Comparison of ENCODE assay signal across 36 cellular contexts in the genomic region with DNA sequence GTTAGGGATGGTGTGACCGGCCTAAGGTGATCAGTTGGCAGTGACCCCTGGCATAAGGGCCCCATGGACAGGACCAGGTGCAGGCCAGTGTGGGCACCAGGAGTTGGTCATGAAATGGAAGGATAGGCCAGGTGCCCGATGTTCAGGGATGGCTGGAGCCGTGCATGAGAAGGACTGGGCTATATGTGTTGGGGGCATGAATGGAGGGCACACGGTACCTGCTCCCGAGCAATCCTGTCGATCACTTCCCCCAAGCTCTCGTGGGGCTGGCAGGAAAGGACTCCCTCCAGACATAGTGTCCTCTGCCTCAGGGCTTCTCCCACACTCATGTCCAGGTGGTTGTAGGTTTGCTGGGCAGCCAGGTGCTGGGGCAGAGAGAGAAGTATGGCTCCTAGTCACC. TPM values are rescaled to one million over a fixed set of nuclear protein-coding genes. Genes with fewer than 3 reads are reported as not detected.
"Had no signal": no experiment of that assay in that cellular context is flagged by ENCODE, and none has a peak within 500 bp of the region (broad histone marks: within the 10 kb centered on the region; RNA-seq: fewer than 3 reads in every experiment).

No MANE protein-coding gene starts in this region.

- H3K9me3 ChIP-seq: MG63, SJCRH30 had no signal

- ATAC-seq: activated CD8-positive, alpha-beta memory T cell treated with anti-CD3 and anti-CD28 coated beads, Interleukin-2, amount 10 ng/mL, durations not matched to agents 7 days and 5 days; activated T-helper 17 cell treated with anti-CD3 and anti-CD28 coated beads, Interleukin-2, amount 50 U/mL, for 72 hours; Panc1 had no signal

- H3K27ac ChIP-seq: brain microvascular endothelial cell, SJCRH30, SK-N-MC had no signal

- H3K4me3 ChIP-seq: MG63, SJCRH30, SK-N-MC had no signal

- H3K9me3 Mint-ChIP-seq: activated CD4-positive, alpha-beta memory T cell treated with anti-CD3 and anti-CD28 coated beads, Interleukin-2, amount 10 ng/mL, durations not matched to agents 7 days and 5 days; activated naive CD8-positive, alpha-beta T cell treated with anti-CD3 and anti-CD28 coated beads for 36 hours; activated T-helper 17 cell treated with anti-CD3 and anti-CD28 coated beads, Interleukin-2, amount 50 U/mL, for 72 hours had no signal

- H3K36me3 ChIP-seq: brain microvascular endothelial cell, MG63, SJCRH30, WERI-Rb-1 had no signal

- H3K36me3 Mint-ChIP-seq: activated CD8-positive, alpha-beta memory T cell treated with anti-CD3 and anti-CD28 coated beads, Interleukin-2, amount 10 ng/mL, durations not matched to agents 7 days and 5 days; activated naive CD8-positive, alpha-beta T cell treated with anti-CD3 and anti-CD28 coated beads for 36 hours had no signal

- DNase-seq: activated CD4-positive, alpha-beta memory T cell treated with anti-CD3 and anti-CD28 coated beads, Interleukin-2, amount 10 ng/mL, durations not matched to agents 7 days and 5 days; activated CD4-positive, alpha-beta T cell treated with anti-CD3 and anti-CD28 coated beads for 1 hour; activated CD4-positive, alpha-beta T cell treated with anti-CD3 and anti-CD28 coated beads for 48 hours; activated CD4-positive, CD25-positive, alpha-beta regulatory T cell; activated CD8-positive, alpha-beta memory T cell treated with anti-CD3 and anti-CD28 coated beads for 24 hours; activated CD8-positive, alpha-beta memory T cell treated with anti-CD3 and anti-CD28 coated beads, Interleukin-2, amount 10 ng/mL, durations not matched to agents 7 days and 5 days; activated CD8-positive, alpha-beta memory T cell treated with anti-CD3 and anti-CD28 coated beads, Interleukin-2, amount 50 U/mL, for 48 hours; activated effector memory CD4-positive, alpha-beta T cell treated with anti-CD3 and anti-CD28 coated beads, Interleukin-2, amount 50 U/mL, for 16 hours; activated naive CD4-positive, alpha-beta T cell; activated naive CD4-positive, alpha-beta T cell treated with anti-CD3 and anti-CD28 coated beads, Interleukin-2, amount 50 U/mL, for 16 hours; activated naive CD8-positive, alpha-beta T cell treated with anti-CD3 and anti-CD28 coated beads for 36 hours; activated T-cell treated with anti-CD3 and anti-CD28 coated beads, Interleukin-2, amount 50 U/mL, for 48 hours; amniotic stem cell; aorta; brain microvascular endothelial cell; Kasumi-1; KG1; MG63; NCI-H1048; NCI-H1105 treated with DMSO at 0.1 percent for 48 hours; NCI-H1436; NCI-H1694 treated with DMSO at 0.1 percent for 48 hours; NCI-H2029; NCI-H345; NCI-H510A; NCI-H526; SHP77; SJCRH30; T1000; WERI-Rb-1 had no signal

- H3K4me1 Mint-ChIP-seq: activated CD4-positive, alpha-beta memory T cell treated with anti-CD3 and anti-CD28 coated beads, Interleukin-2, amount 10 ng/mL, durations not matched to agents 7 days and 5 days; activated CD8-positive, alpha-beta memory T cell treated with anti-CD3 and anti-CD28 coated beads, Interleukin-2, amount 10 ng/mL, durations not matched to agents 7 days and 5 days; activated naive CD8-positive, alpha-beta T cell treated with anti-CD3 and anti-CD28 coated beads for 36 hours; activated T-helper 17 cell treated with anti-CD3 and anti-CD28 coated beads, Interleukin-2, amount 50 U/mL, for 72 hours had no signal

- H3K27me3 ChIP-seq: MG63, SJCRH30 had no signal

- H3K27ac Mint-ChIP-seq: activated CD4-positive, alpha-beta memory T cell treated with anti-CD3 and anti-CD28 coated beads, Interleukin-2, amount 10 ng/mL, durations not matched to agents 7 days and 5 days; activated CD8-positive, alpha-beta memory T cell treated with anti-CD3 and anti-CD28 coated beads, Interleukin-2, amount 10 ng/mL, durations not matched to agents 7 days and 5 days; activated naive CD8-positive, alpha-beta T cell treated with anti-CD3 and anti-CD28 coated beads for 36 hours; activated T-helper 17 cell treated with anti-CD3 and anti-CD28 coated beads, Interleukin-2, amount 50 U/mL, for 72 hours had no signal

- H3K4me3 Mint-ChIP-seq: activated CD4-positive, alpha-beta memory T cell treated with anti-CD3 and anti-CD28 coated beads, Interleukin-2, amount 10 ng/mL, durations not matched to agents 7 days and 5 days; activated CD8-positive, alpha-beta memory T cell treated with anti-CD3 and anti-CD28 coated beads, Interleukin-2, amount 10 ng/mL, durations not matched to agents 7 days and 5 days; activated naive CD8-positive, alpha-beta T cell treated with anti-CD3 and anti-CD28 coated beads for 36 hours; activated T-helper 17 cell treated with anti-CD3 and anti-CD28 coated beads, Interleukin-2, amount 50 U/mL, for 72 hours had no signal

RNA-seq across cellular contexts. Expression of gene PRKAG3, which starts 7.6 kb away (rescaled TPM):
- total RNA-seq: activated CD4-positive, alpha-beta memory T cell treated with anti-CD3 and anti-CD28 coated beads, Interleukin-2, amount 10 ng/mL, durations not matched to agents 7 days and 5 days; activated CD8-positive, alpha-beta memory T cell treated with anti-CD3 and anti-CD28 coated beads, Interleukin-2, amount 10 ng/mL, durations not matched to agents 7 days and 5 days; activated naive CD8-positive, alpha-beta T cell treated with anti-CD3 and anti-CD28 coated beads for 36 hours; activated T-helper 17 cell treated with anti-CD3 and anti-CD28 coated beads, Interleukin-2, amount 50 U/mL, for 72 hours; RPMI7951; T-helper 1 cell treated with Interleukin-12 subunit alpha and Interleukin-12 subunit beta and Interleukin-4 antibody, amounts not matched to agents 30 ng/mL and 1 ng/mL, for 36 hours; T-helper 2 cell treated with Interferon-gamma antibody and Interleukin-4, amounts not matched to agents 100 ng/mL and 5 ng/mL, for 36 hours had no signal

RNA-seq across cellular contexts. Expression of gene WNT6, which starts 35.6 kb away (rescaled TPM):
- total RNA-seq: activated CD4-positive, alpha-beta memory T cell treated with anti-CD3 and anti-CD28 coated beads, Interleukin-2, amount 10 ng/mL, durations not matched to agents 7 days and 5 days; activated CD8-positive, alpha-beta memory T cell treated with anti-CD3 and anti-CD28 coated beads, Interleukin-2, amount 10 ng/mL, durations not matched to agents 7 days and 5 days; T-helper 1 cell treated with Interleukin-12 subunit alpha and Interleukin-12 subunit beta and Interleukin-4 antibody, amounts not matched to agents 30 ng/mL and 1 ng/mL, for 36 hours; T-helper 2 cell treated with Interferon-gamma antibody and Interleukin-4, amounts not matched to agents 100 ng/mL and 5 ng/mL, for 36 hours had no signal

RNA-seq across cellular contexts. Expression of gene CYP27A1, which starts 42.1 kb away (rescaled TPM):
- total RNA-seq: activated CD4-positive, alpha-beta memory T cell treated with anti-CD3 and anti-CD28 coated beads, Interleukin-2, amount 10 ng/mL, durations not matched to agents 7 days and 5 days; activated CD8-positive, alpha-beta memory T cell treated with anti-CD3 and anti-CD28 coated beads, Interleukin-2, amount 10 ng/mL, durations not matched to agents 7 days and 5 days; activated naive CD8-positive, alpha-beta T cell treated with anti-CD3 and anti-CD28 coated beads for 36 hours had no signal

RNA-seq across cellular contexts. Expression of gene WNT10A, which starts 56.6 kb away (rescaled TPM):
- total RNA-seq: aorta had no signal
